Comparison of ENCODE assay signal across 1 cellular context in genomic region chr17:5422505-5422904, GRCh38.
A peak's percentile ranks its signal among the peaks of the same experiment; 100 is the strongest.
TF ChIP-seq lines count a peak whose summit lies in the region.

No MANE protein-coding gene starts in this region.

TF ChIP-seq in K562, 482 proteins besides CTCF, POLR2A, EP300 and RAD21:
- no peak for TF ChIP-seq ZNF217 (CRISPR knock-in tag; IDR thresholded peaks at IDR 0.05)
- peak; percentile 49; the same call in 1 of the 2 replicates for TF ChIP-seq ZNF316 (IDR thresholded peaks at IDR 0.05)
- TF ChIP-seq KDM1A (IDR thresholded peaks at IDR 0.05), result peak; percentile 65 to 79; a peak in 3 of 4 replicates
- no peak for TF ChIP-seq HNRNPH1 (optimal IDR thresholded peaks at IDR 0.05; ENCODE audit: low read depth, low read length)
TF ChIP-seq in K562: peak in this region for 2.
